ENCODE assay signal across 7 cellular contexts in genomic region chr17:66567234-66568170, GRCh38.
DNase-seq lines count a peak whose midpoint lies in the region; ATAC-seq and TF ChIP-seq lines count a peak whose summit lies in the region.

No MANE protein-coding gene starts in this region.

- ATAC-seq in HG02759 (IDR thresholded peaks at IDR 0.05; ENCODE audit: unreplicated experiment), result peak; percentile 69
- peak; percentile 80 for ATAC-seq in lung (ENCODE audit: insufficient read depth, low FRiP score)

- H3K27ac ChIP-seq in dorsolateral prefrontal cortex (peak overlapping the region in 6 of 59 donors; percentile 5 to 46 (median 14)), lung (ENCODE audit: low read depth in 1 of 2, low read length in 1 of 2) (no peak overlapping the region)

- WGBS in lung, 2 donors, result 49 to 51% methylated on average over 15 of the region's 15 CpGs

- TF ChIP-seq CTCF in GM12872 (IDR thresholded peaks at IDR 0.05; ENCODE audit: insufficient read depth, low read depth, low read length), result peak; percentile 94
- peak; percentile 55 to 96 (median 81) for TF ChIP-seq CTCF in dorsolateral prefrontal cortex (IDR thresholded peaks at IDR 0.05 in 54 of 56, conservative IDR thresholded peaks at IDR 0.05 in 2 of 56; ENCODE audit: low read depth in 1 of 56, partially characterized antibody in 56 of 56)
- peak; percentile 64 for TF ChIP-seq CTCF in lung (IDR thresholded peaks at IDR 0.05; ENCODE audit: control extremely low read depth, extremely low read depth)

- H3K4me1 ChIP-seq in lung (ENCODE audit: control insufficient read depth in 2 of 2, insufficient read depth in 2 of 2, low read length in 2 of 2), result no peaks in the 10 kb centered on the region

- no peak overlapping the region for H3K4me3 ChIP-seq in dorsolateral prefrontal cortex
- H3K4me3 ChIP-seq in lung, result no peak overlapping the region

- no peaks in the 10 kb centered on the region for H3K36me3 ChIP-seq in lung (ENCODE audit: control insufficient read depth in 2 of 2, insufficient read depth in 2 of 2, low read length in 2 of 2)

- DNase-seq in NCI-H2107 treated with DMSO at 0.1 percent for 48 hours (lab: John Stamatoyannopoulos, UW; ENCODE audit: unreplicated experiment) (peak; percentile 54), dorsolateral prefrontal cortex (peak; percentile 32 to 88 (median 74)), lung (ENCODE audit: low spot score) (peak; percentile 80)
- DNase-seq in activated CD4-positive, alpha-beta T cell treated with anti-CD3 and anti-CD28 coated beads, Interleukin-2, amount 50 U/mL, for 24 hours (ENCODE audit: low read depth in 1 of 2, low spot score in 1 of 2), result peak; percentile 68 to 76
- peak; percentile 59 for DNase-seq in stimulated activated CD8-positive, alpha-beta memory T cell treated with anti-CD3 and anti-CD28 coated beads, Interleukin-15, amount 100 ng/mL, for 24 hours (ENCODE audit: low read depth)

- H3K9me3 ChIP-seq in lung (ENCODE audit: control insufficient read depth in 2 of 2, insufficient read depth in 1 of 2, low read length in 1 of 2), result no peaks in the 10 kb centered on the region

- no peaks in the 10 kb centered on the region for H3K27me3 ChIP-seq in dorsolateral prefrontal cortex
- H3K27me3 ChIP-seq in lung (ENCODE audit: control insufficient read depth, insufficient read depth), result no peaks in the 10 kb centered on the region

- intact Hi-C loops in dorsolateral prefrontal cortex (cut with DNase I), result no loop called here
